17 cellular contexts compared by ENCODE assay signal in genomic region chr10:86331861-86332260, GRCh38. TPM values are rescaled to one million over a fixed set of nuclear protein-coding genes. Genes with fewer than 3 reads are reported as not detected.
"Had no signal": no experiment of that assay in that cellular context is flagged by ENCODE, and none has a peak within 500 bp of the region (broad histone marks: within the 10 kb centered on the region; RNA-seq: fewer than 3 reads in every experiment).

No MANE protein-coding gene starts in this region.

- H3K4me2 ChIP-seq: smooth muscle cell had no signal

- DNase-seq: activated CD4-positive, alpha-beta T cell treated with anti-CD3 and anti-CD28 coated beads, Interleukin-2, amount 10 ng/mL, durations not matched to agents 7 days and 5 days; activated CD8-positive, alpha-beta T cell treated with anti-CD3 and anti-CD28 coated beads for 36 hours; activated gamma-delta T cell treated with Interleukin-2 at 50 U/mL for 16 hours; body of pancreas; dermis blood vessel endothelial cell; effector CD8-positive, alpha-beta T cell; foreskin melanocyte; naive B cell; stimulated activated CD4-positive, alpha-beta T cell treated with anti-CD3 and anti-CD28 coated beads, Interleukin-2, amount 100 ng/mL, for 48 hours; stimulated activated naive CD4-positive, alpha-beta T cell; T-cell; upper lobe of left lung had no signal

- ATAC-seq: activated CD8-positive, alpha-beta T cell treated with anti-CD3 and anti-CD28 coated beads for 36 hours; body of pancreas; sciatic nerve; T-cell had no signal

- H3K27me3 ChIP-seq: body of pancreas, cardiac muscle cell, upper lobe of left lung had no signal

- H3K27ac ChIP-seq: body of pancreas, cardiac muscle cell, thoracic aorta, upper lobe of left lung, VCaP had no signal

- H3K9me3 ChIP-seq: body of pancreas, thoracic aorta, upper lobe of left lung had no signal

- H3K4me3 ChIP-seq: body of pancreas, cardiac muscle cell, smooth muscle cell, thoracic aorta, upper lobe of left lung had no signal

- H3K36me3 ChIP-seq: cardiac muscle cell, thoracic aorta, upper lobe of left lung had no signal

- H3K4me1 ChIP-seq: body of pancreas, upper lobe of left lung had no signal

RNA-seq across cellular contexts. Expression of gene GRID1, which starts 34.7 kb away (rescaled TPM):
- total RNA-seq: activated CD4-positive, alpha-beta T cell treated with anti-CD3 and anti-CD28 coated beads, Interleukin-2, amount 10 ng/mL, durations not matched to agents 7 days and 5 days; activated CD8-positive, alpha-beta T cell treated with anti-CD3 and anti-CD28 coated beads for 36 hours; dermis blood vessel endothelial cell had no signal
